9 cellular contexts compared by ENCODE assay signal in genomic region chr3:129001817-129002572, GRCh38. TPM values are rescaled to one million over a fixed set of nuclear protein-coding genes. Genes with fewer than 3 reads are reported as not detected.
DNase-seq lines count a peak whose midpoint lies in the region.
"Had no signal": no experiment of that assay in that cellular context is flagged by ENCODE, and none has a peak within 500 bp of the region (broad histone marks: within the 10 kb centered on the region; RNA-seq: fewer than 3 reads in every experiment).

No MANE protein-coding gene starts in this region.

- peaks cover 37% of the 10 kb centered on the region for H3K4me1 Mint-ChIP-seq in activated T-helper 1 cell treated with anti-CD3 and anti-CD28 coated beads, Interleukin-12 subunit alpha, Interleukin-12 subunit beta, Interleukin-2, Interleukin-4 antibody, amounts not matched to agents 30 ng/mL and 10 ng/mL and 1 ng/mL, durations not matched to agents 14 hours and 24 hours and 36 hours (ENCODE audit: low read depth)

- no peaks in the 10 kb centered on the region for H3K9me3 Mint-ChIP-seq in activated T-helper 1 cell treated with anti-CD3 and anti-CD28 coated beads, Interleukin-12 subunit alpha, Interleukin-12 subunit beta, Interleukin-2, Interleukin-4 antibody, amounts not matched to agents 30 ng/mL and 10 ng/mL and 1 ng/mL, durations not matched to agents 14 hours and 24 hours and 36 hours

- H3K36me3 Mint-ChIP-seq in activated T-helper 1 cell treated with anti-CD3 and anti-CD28 coated beads, Interleukin-12 subunit alpha, Interleukin-12 subunit beta, Interleukin-2, Interleukin-4 antibody, amounts not matched to agents 30 ng/mL and 10 ng/mL and 1 ng/mL, durations not matched to agents 14 hours and 24 hours and 36 hours (ENCODE audit: low read depth): peaks cover 1% of the 10 kb centered on the region

- no peak overlapping the region for H3K27ac Mint-ChIP-seq in activated T-helper 1 cell treated with anti-CD3 and anti-CD28 coated beads, Interleukin-12 subunit alpha, Interleukin-12 subunit beta, Interleukin-2, Interleukin-4 antibody, amounts not matched to agents 30 ng/mL and 10 ng/mL and 1 ng/mL, durations not matched to agents 14 hours and 24 hours and 36 hours

- intact Hi-C loops in activated T-helper 1 cell treated with anti-CD3 and anti-CD28 coated beads, Interleukin-12 subunit alpha, Interleukin-12 subunit beta, Interleukin-2, Interleukin-4 antibody, amounts not matched to agents 30 ng/mL and 10 ng/mL and 1 ng/mL, durations not matched to agents 14 hours and 24 hours and 36 hours (cut with micrococcal nuclease): loop anchor here (1.0 kb wide), 2 partner anchors 8 to 14 kb away; partner anchors contain the start of gene CFAP92

- peaks cover 52% of the 10 kb centered on the region for H3K27me3 Mint-ChIP-seq in activated T-helper 1 cell treated with anti-CD3 and anti-CD28 coated beads, Interleukin-12 subunit alpha, Interleukin-12 subunit beta, Interleukin-2, Interleukin-4 antibody, amounts not matched to agents 30 ng/mL and 10 ng/mL and 1 ng/mL, durations not matched to agents 14 hours and 24 hours and 36 hours (ENCODE audit: insufficient read depth)

- H3K9me3 ChIP-seq in iPS-18c (ENCODE audit: control insufficient read depth, insufficient read depth, low read length): peaks cover 5% of the 10 kb centered on the region

- peak overlapping the region; percentile 27 for H3K4me3 Mint-ChIP-seq in activated T-helper 1 cell treated with anti-CD3 and anti-CD28 coated beads, Interleukin-12 subunit alpha, Interleukin-12 subunit beta, Interleukin-2, Interleukin-4 antibody, amounts not matched to agents 30 ng/mL and 10 ng/mL and 1 ng/mL, durations not matched to agents 14 hours and 24 hours and 36 hours

- DNase-seq in NCI-H748 (lab: John Stamatoyannopoulos, UW; ENCODE audit: unreplicated experiment) (peak; percentile 64), NCI-H748 treated with DMSO at 0.1 percent for 48 hours (lab: John Stamatoyannopoulos, UW) (no peak), glomerular visceral epithelial cell (ENCODE audit: extremely low spot score) (no peak), medulla oblongata (ENCODE audit: extremely low spot score) (no peak)
- peak; percentile 20 for DNase-seq in activated T-helper 1 cell treated with anti-CD3 and anti-CD28 coated beads, Interleukin-12 subunit alpha, Interleukin-12 subunit beta, Interleukin-2, Interleukin-4 antibody, amounts not matched to agents 30 ng/mL and 10 ng/mL and 1 ng/mL, durations not matched to agents 14 hours and 24 hours and 36 hours (ENCODE audit: low spot score)
- DNase-seq in stimulated activated CD4-positive, alpha-beta T cell treated with anti-CD3 and anti-CD28 coated beads, Interleukin-4, amount 100 ng/mL, for 24 hours: peak; percentile 30
- DNase-seq in activated effector memory CD4-positive, alpha-beta T cell treated with anti-CD3 and anti-CD28 coated beads, Interleukin-2, amount 50 U/mL, for 16 hours: no peak

- peak overlapping the region; percentile 73 for H3K4me3 ChIP-seq in iPS-18c (ENCODE audit: insufficient read depth, low read depth, low read length)

RNA-seq across cellular contexts. Expression of gene EFCC1, which starts 0.9 kb away (rescaled TPM):
- total RNA-seq in activated T-helper 1 cell treated with anti-CD3 and anti-CD28 coated beads, Interleukin-12 subunit alpha, Interleukin-12 subunit beta, Interleukin-2, Interleukin-4 antibody, amounts not matched to agents 30 ng/mL and 10 ng/mL and 1 ng/mL, durations not matched to agents 14 hours and 24 hours and 36 hours: 0.21 and 0.22 TPM in 2 replicates
- total RNA-seq: RPMI7951 had no signal

RNA-seq across cellular contexts. Expression of gene CFAP92, which starts 8.1 kb away (rescaled TPM):
- total RNA-seq in activated T-helper 1 cell treated with anti-CD3 and anti-CD28 coated beads, Interleukin-12 subunit alpha, Interleukin-12 subunit beta, Interleukin-2, Interleukin-4 antibody, amounts not matched to agents 30 ng/mL and 10 ng/mL and 1 ng/mL, durations not matched to agents 14 hours and 24 hours and 36 hours: 0.13 and 0.29 TPM in 2 replicates

RNA-seq across cellular contexts. Expression of gene GP9, which starts 58.6 kb away (rescaled TPM):
- total RNA-seq in activated T-helper 1 cell treated with anti-CD3 and anti-CD28 coated beads, Interleukin-12 subunit alpha, Interleukin-12 subunit beta, Interleukin-2, Interleukin-4 antibody, amounts not matched to agents 30 ng/mL and 10 ng/mL and 1 ng/mL, durations not matched to agents 14 hours and 24 hours and 36 hours: not detected in 2 replicates
- total RNA-seq: RPMI7951 had no signal

Comparison
In these comparisons a context has a peak if more than half of its experiments do, and no peak if none do; other contexts are left out.
1. DNase-seq: peak in NCI-H748 (single experiment), activated T-helper 1 cell treated with anti-CD3 and anti-CD28 coated beads, Interleukin-12 subunit alpha, Interleukin-12 subunit beta, Interleukin-2, Interleukin-4 antibody, amounts not matched to agents 30 ng/mL and 10 ng/mL and 1 ng/mL, durations not matched to agents 14 hours and 24 hours and 36 hours (single experiment) and stimulated activated CD4-positive, alpha-beta T cell treated with anti-CD3 and anti-CD28 coated beads, Interleukin-4, amount 100 ng/mL, for 24 hours (single experiment); none in NCI-H748 treated with DMSO at 0.1 percent for 48 hours (single experiment), activated effector memory CD4-positive, alpha-beta T cell treated with anti-CD3 and anti-CD28 coated beads, Interleukin-2, amount 50 U/mL, for 16 hours (single experiment), glomerular visceral epithelial cell (single experiment) and medulla oblongata (single experiment).